ENCODE assay signal across 2 cellular contexts in genomic region chr4:131054489-131055019, GRCh38.
TF ChIP-seq lines count a peak whose summit lies in the region.

No MANE protein-coding gene starts in this region.

TF ChIP-seq in SK-N-SH treated with all-trans-retinoic acid at 6 μM for 48 hours, 23 proteins besides CTCF, POLR2A, EP300 and RAD21:
- TF ChIP-seq TSHZ2 (CRISPR knock-in tag; IDR thresholded peaks at IDR 0.05) = no peak
TF ChIP-seq in SK-N-SH treated with all-trans-retinoic acid at 6 μM for 48 hours: peak in this region for 0.

TF ChIP-seq in SK-N-SH, 30 proteins besides CTCF, POLR2A, EP300 and RAD21 (continued from another document):
- TF ChIP-seq PBX3 (IDR thresholded peaks at IDR 0.05) = no peak
- no peak for TF ChIP-seq NRF1 (IDR thresholded peaks at IDR 0.05; ENCODE audit: low read depth, low read length)
- TF ChIP-seq SIN3A (IDR thresholded peaks at IDR 0.05; ENCODE audit: borderline replicate concordance, low read depth, low read length) = no peak
- no peak for TF ChIP-seq NFIC (IDR thresholded peaks at IDR 0.05; ENCODE audit: borderline replicate concordance)
- TF ChIP-seq, protein P1, sequence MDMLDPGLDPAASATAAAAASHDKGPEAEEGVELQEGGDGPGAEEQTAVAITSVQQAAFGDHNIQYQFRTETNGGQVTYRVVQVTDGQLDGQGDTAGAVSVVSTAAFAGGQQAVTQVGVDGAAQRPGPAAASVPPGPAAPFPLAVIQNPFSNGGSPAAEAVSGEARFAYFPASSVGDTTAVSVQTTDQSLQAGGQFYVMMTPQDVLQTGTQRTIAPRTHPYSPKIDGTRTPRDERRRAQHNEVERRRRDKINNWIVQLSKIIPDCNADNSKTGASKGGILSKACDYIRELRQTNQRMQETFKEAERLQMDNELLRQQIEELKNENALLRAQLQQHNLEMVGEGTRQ (IDR thresholded peaks at IDR 0.05; ENCODE audit: borderline replicate concordance, low read depth, low read length) = no peak
- no peak for TF ChIP-seq RXRA (IDR thresholded peaks at IDR 0.05; ENCODE audit: borderline replicate concordance, low read depth)
- TF ChIP-seq ELF1 (IDR thresholded peaks at IDR 0.05) = no peak
- no peak for TF ChIP-seq GABPA (IDR thresholded peaks at IDR 0.05; ENCODE audit: low read depth)
- no peak for TF ChIP-seq POLR2AphosphoS5 (IDR thresholded peaks at IDR 0.05; ENCODE audit: low read depth, low read length)
- TF ChIP-seq EZH2phosphoT487 (IDR thresholded peaks at IDR 0.05; ENCODE audit: borderline replicate concordance, low read depth) = no peak
- TF ChIP-seq TEAD4 (IDR thresholded peaks at IDR 0.05; ENCODE audit: borderline replicate concordance, insufficient read depth) = no peak
- TF ChIP-seq, protein P2, sequence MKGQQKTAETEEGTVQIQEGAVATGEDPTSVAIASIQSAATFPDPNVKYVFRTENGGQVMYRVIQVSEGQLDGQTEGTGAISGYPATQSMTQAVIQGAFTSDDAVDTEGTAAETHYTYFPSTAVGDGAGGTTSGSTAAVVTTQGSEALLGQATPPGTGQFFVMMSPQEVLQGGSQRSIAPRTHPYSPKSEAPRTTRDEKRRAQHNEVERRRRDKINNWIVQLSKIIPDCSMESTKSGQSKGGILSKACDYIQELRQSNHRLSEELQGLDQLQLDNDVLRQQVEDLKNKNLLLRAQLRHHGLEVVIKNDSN (IDR thresholded peaks at IDR 0.05; ENCODE audit: borderline replicate concordance, low read depth) = no peak
- TF ChIP-seq FOSL2 (IDR thresholded peaks at IDR 0.05; ENCODE audit: borderline replicate concordance, low read depth) = no peak
- TF ChIP-seq MXI1 (IDR thresholded peaks at IDR 0.05; ENCODE audit: low read depth, low read length) = no peak
- TF ChIP-seq, protein P3, sequence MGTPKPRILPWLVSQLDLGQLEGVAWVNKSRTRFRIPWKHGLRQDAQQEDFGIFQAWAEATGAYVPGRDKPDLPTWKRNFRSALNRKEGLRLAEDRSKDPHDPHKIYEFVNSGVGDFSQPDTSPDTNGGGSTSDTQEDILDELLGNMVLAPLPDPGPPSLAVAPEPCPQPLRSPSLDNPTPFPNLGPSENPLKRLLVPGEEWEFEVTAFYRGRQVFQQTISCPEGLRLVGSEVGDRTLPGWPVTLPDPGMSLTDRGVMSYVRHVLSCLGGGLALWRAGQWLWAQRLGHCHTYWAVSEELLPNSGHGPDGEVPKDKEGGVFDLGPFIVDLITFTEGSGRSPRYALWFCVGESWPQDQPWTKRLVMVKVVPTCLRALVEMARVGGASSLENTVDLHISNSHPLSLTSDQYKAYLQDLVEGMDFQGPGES (IDR thresholded peaks at IDR 0.05; ENCODE audit: low read depth, low read length) = no peak
- TF ChIP-seq CHD2 (IDR thresholded peaks at IDR 0.05; ENCODE audit: low read length, partially characterized antibody) = no peak
TF ChIP-seq in SK-N-SH: peak in this region for 0.
